ENCODE assay signal across 13 cellular contexts in genomic region chr3:63908081-63908736, GRCh38. TPM values are rescaled to one million over a fixed set of nuclear protein-coding genes. Genes with fewer than 3 reads are reported as not detected.
DNase-seq lines count a peak whose midpoint lies in the region; ATAC-seq and TF ChIP-seq lines count a peak whose summit lies in the region.
"Had no signal": no experiment of that assay in that cellular context is flagged by ENCODE, and none has a peak within 500 bp of the region (broad histone marks: within the 10 kb centered on the region; RNA-seq: fewer than 3 reads in every experiment).

No MANE protein-coding gene starts in this region.

- peaks cover 32% of the 10 kb centered on the region for H3K4me1 Mint-ChIP-seq in stimulated activated memory B cell treated with anti-CD40 and anti-IgM and Interleukin-4, amounts not matched to agents 10 μg/mL and 1 μg/mL and 100 μg/mL, for 72 hours
- H3K4me1 Mint-ChIP-seq in activated naive CD4-positive, alpha-beta T cell treated with anti-CD3 and anti-CD28 coated beads, Interleukin-2, amount 10 ng/mL, durations not matched to agents 7 days and 5 days: peaks cover 27% of the 10 kb centered on the region

- H3K9me2 ChIP-seq in PC-9 (ENCODE audit: insufficient read depth): no peaks in the 10 kb centered on the region

- no peaks in the 10 kb centered on the region for H4K20me1 ChIP-seq in PC-9 (ENCODE audit: insufficient read depth)

- CTCF ChIA-PET in RWPE1 (lab: Yijun Ruan, JAX) (no interaction called here), PC-9 (lab: Charles Lee) (no interaction called here)
- CTCF ChIA-PET in activated naive CD4-positive, alpha-beta T cell treated with anti-CD3 and anti-CD28 coated beads, Interleukin-2, amount 10 ng/mL, durations not matched to agents 7 days and 5 days (lab: Charles Lee): no interaction called here

- H3K4me3 ChIP-seq in cardiac muscle cell (no peak overlapping the region), heart right ventricle (no peak overlapping the region), fibroblast of pulmonary artery (replicated peaks; ENCODE audit: low read depth, low read length) (no peak overlapping the region), PC-9 (no peak overlapping the region)
- H3K4me3 ChIP-seq: SK-N-MC had no signal

- BruUV-seq in PC-9 (replicated peaks; lab: Mats Ljungman, UMichigan): no TSS peak

- H3K79me2 ChIP-seq in PC-9 (ENCODE audit: low read depth): peaks cover 2% of the 10 kb centered on the region; the same call in 1 of the 2 replicates

- DNase-seq in cardiac muscle cell (ENCODE audit: low read depth in 1 of 2, low spot score in 1 of 2) (peak; percentile 53 to 59), heart right ventricle (no peak), RWPE1 (ENCODE audit: low spot score) (no peak), fibroblast of pulmonary artery (ENCODE audit: low read depth) (peak; percentile 52), PC-9 (no peak)
- DNase-seq in activated naive CD4-positive, alpha-beta T cell treated with anti-CD3 and anti-CD28 coated beads, Interleukin-2, amount 10 ng/mL, durations not matched to agents 7 days and 5 days: no peak
- DNase-seq: activated CD8-positive, alpha-beta memory T cell treated with anti-CD3 and anti-CD28 coated beads, Interleukin-2, amount 10 ng/mL, durations not matched to agents 7 days and 5 days; cortex of kidney; NCI-H1417 had no signal

- H3K4me1 ChIP-seq in cardiac muscle cell (ENCODE audit: low read depth) (peaks cover 11% of the 10 kb centered on the region), heart right ventricle (peaks cover 4 to 33% (median 22%) of the 10 kb centered on the region in 9 donors), PC-9 (replicated peaks; ENCODE audit: insufficient read depth) (peaks cover 10% of the 10 kb centered on the region)

- H3K27ac Mint-ChIP-seq in stimulated activated memory B cell treated with anti-CD40 and anti-IgM and Interleukin-4, amounts not matched to agents 10 μg/mL and 1 μg/mL and 100 μg/mL, for 72 hours: peak overlapping the region; percentile 26
- H3K27ac Mint-ChIP-seq in activated naive CD4-positive, alpha-beta T cell treated with anti-CD3 and anti-CD28 coated beads, Interleukin-2, amount 10 ng/mL, durations not matched to agents 7 days and 5 days: no peak overlapping the region
- H3K27ac Mint-ChIP-seq: activated CD8-positive, alpha-beta memory T cell treated with anti-CD3 and anti-CD28 coated beads, Interleukin-2, amount 10 ng/mL, durations not matched to agents 7 days and 5 days had no signal

- H3K27me3 Mint-ChIP-seq in stimulated activated memory B cell treated with anti-CD40 and anti-IgM and Interleukin-4, amounts not matched to agents 10 μg/mL and 1 μg/mL and 100 μg/mL, for 72 hours: no peaks in the 10 kb centered on the region
- H3K27me3 Mint-ChIP-seq in activated naive CD4-positive, alpha-beta T cell treated with anti-CD3 and anti-CD28 coated beads, Interleukin-2, amount 10 ng/mL, durations not matched to agents 7 days and 5 days: no peaks in the 10 kb centered on the region
- H3K27me3 Mint-ChIP-seq: activated CD8-positive, alpha-beta memory T cell treated with anti-CD3 and anti-CD28 coated beads, Interleukin-2, amount 10 ng/mL, durations not matched to agents 7 days and 5 days had no signal

- peaks cover 12% of the 10 kb centered on the region for H3K36me3 Mint-ChIP-seq in stimulated activated memory B cell treated with anti-CD40 and anti-IgM and Interleukin-4, amounts not matched to agents 10 μg/mL and 1 μg/mL and 100 μg/mL, for 72 hours
- peaks cover 10% of the 10 kb centered on the region for H3K36me3 Mint-ChIP-seq in activated naive CD4-positive, alpha-beta T cell treated with anti-CD3 and anti-CD28 coated beads, Interleukin-2, amount 10 ng/mL, durations not matched to agents 7 days and 5 days

- ATAC-seq in heart right ventricle (no peak), GM19395 (IDR thresholded peaks at IDR 0.05; ENCODE audit: unreplicated experiment) (no peak)
- ATAC-seq in stimulated activated memory B cell treated with anti-CD40 and anti-IgM and Interleukin-4, amounts not matched to agents 10 μg/mL and 1 μg/mL and 100 μg/mL, for 72 hours: no peak
- ATAC-seq: activated CD8-positive, alpha-beta memory T cell treated with anti-CD3 and anti-CD28 coated beads, Interleukin-2, amount 10 ng/mL, durations not matched to agents 7 days and 5 days had no signal

- H3K9me3 ChIP-seq in cardiac muscle cell (ENCODE audit: low read depth) (no peaks in the 10 kb centered on the region), heart right ventricle (no peaks in the 10 kb centered on the region), PC-9 (ENCODE audit: insufficient read depth, low read depth) (no peaks in the 10 kb centered on the region)

- POLR2A ChIA-PET in RWPE1 (lab: Yijun Ruan, JAX; ENCODE audit: low non-redundant PET): no interaction called here
- POLR2A ChIA-PET in PC-9 (lab: Charles Lee; ENCODE audit: unreplicated experiment): interaction anchor here (0.6 kb wide), 1 partner anchor 1884 kb away, joined by 3 read pairs; no protein-coding TSS in a partner anchor

- H3K36me3 ChIP-seq in cardiac muscle cell (no peaks in the 10 kb centered on the region), heart right ventricle (peaks cover 0 to 19% (median 0%) of the 10 kb centered on the region in 9 donors), PC-9 (ENCODE audit: low read depth) (no peaks in the 10 kb centered on the region)

- no peak overlapping the region for H2AFZ ChIP-seq in PC-9

- 44 to 53% methylated on average over 2 of the region's 2 CpGs for WGBS in heart right ventricle, 2 donors

- peak; percentile 48 for TF ChIP-seq CTCF in cardiac muscle cell (IDR thresholded peaks at IDR 0.05; ENCODE audit: low read depth, low read length)
- peak in 4 of 9 donors; percentile 27 to 55 (median 43) for TF ChIP-seq CTCF in heart right ventricle (IDR thresholded peaks at IDR 0.05)
- peak; percentile 13; the same call in 1 of the 2 replicates for TF ChIP-seq CTCF in RWPE1 (conservative IDR thresholded peaks at IDR 0.05; ENCODE audit: low read depth)
- TF ChIP-seq CTCF in fibroblast of pulmonary artery (IDR thresholded peaks at IDR 0.05; ENCODE audit: low read length, missing control alignments): peak; percentile 58
- TF ChIP-seq CTCF in PC-9 (conservative IDR thresholded peaks at IDR 0.05): no peak

- H3F3A ChIP-seq in PC-9 (ENCODE audit: insufficient read depth, low read depth): no peaks in the 10 kb centered on the region

- intact Hi-C loops in heart right ventricle (cut with DNase I): loop anchor here in 3 of 10 donors (5.0 kb wide), 3 partner anchors 36 to 46 kb away; partner anchors contain the start of genes ATXN7 (in 1 of the 3) and THOC7 (in 1 of the 3)
- intact Hi-C loops in PC-9 (cut with micrococcal nuclease; ENCODE audit: unreplicated experiment): no loop called here

- no peak overlapping the region for H3K4me2 ChIP-seq in PC-9

- H3K27me3 ChIP-seq in cardiac muscle cell: no peaks in the 10 kb centered on the region
- no peaks in the 10 kb centered on the region for H3K27me3 ChIP-seq in heart right ventricle
- H3K27me3 ChIP-seq in PC-9 (ENCODE audit: insufficient read depth, low read depth): no peaks in the 10 kb centered on the region

- H3K9me3 Mint-ChIP-seq in stimulated activated memory B cell treated with anti-CD40 and anti-IgM and Interleukin-4, amounts not matched to agents 10 μg/mL and 1 μg/mL and 100 μg/mL, for 72 hours: no peaks in the 10 kb centered on the region
- H3K9me3 Mint-ChIP-seq in activated naive CD4-positive, alpha-beta T cell treated with anti-CD3 and anti-CD28 coated beads, Interleukin-2, amount 10 ng/mL, durations not matched to agents 7 days and 5 days: no peaks in the 10 kb centered on the region

- no peak overlapping the region for H3K4me3 Mint-ChIP-seq in stimulated activated memory B cell treated with anti-CD40 and anti-IgM and Interleukin-4, amounts not matched to agents 10 μg/mL and 1 μg/mL and 100 μg/mL, for 72 hours
- no peak overlapping the region for H3K4me3 Mint-ChIP-seq in activated naive CD4-positive, alpha-beta T cell treated with anti-CD3 and anti-CD28 coated beads, Interleukin-2, amount 10 ng/mL, durations not matched to agents 7 days and 5 days
- H3K4me3 Mint-ChIP-seq: activated CD8-positive, alpha-beta memory T cell treated with anti-CD3 and anti-CD28 coated beads, Interleukin-2, amount 10 ng/mL, durations not matched to agents 7 days and 5 days had no signal

- H3K27ac ChIP-seq in cardiac muscle cell: no peak overlapping the region
- peak overlapping the region in 1 of 10 donors; percentile 20 for H3K27ac ChIP-seq in heart right ventricle
- H3K27ac ChIP-seq in RWPE1: no peak overlapping the region
- H3K27ac ChIP-seq in PC-9: no peak overlapping the region
- H3K27ac ChIP-seq: SK-N-MC had no signal

RNA-seq across cellular contexts. Expression of gene SCAANT1, which starts 4.0 kb away (rescaled TPM):
- total RNA-seq in cardiac muscle cell: not detected in 2 replicates
- polyA plus RNA-seq in cardiac muscle cell: 2.0 TPM in 1 of 2 replicates, not detected in the other
- total RNA-seq in heart right ventricle: not detected
- polyA plus RNA-seq in heart right ventricle: not detected
- total RNA-seq in PC-9 (2021): not detected in 2 replicates
- total RNA-seq: H4 had no signal

RNA-seq across cellular contexts. Expression of gene ATXN7, which starts 44.5 kb away (rescaled TPM):
- total RNA-seq in cardiac muscle cell (7.2 and 8.2 TPM in 2 replicates), heart right ventricle (10 to 100 TPM; 13.3 to 31.0 (median 22.4) TPM), PC-9 (2021) (27.7 and 28.8 TPM in 2 replicates)
- polyA plus RNA-seq in cardiac muscle cell (6.2 and 8.3 TPM in 2 replicates), heart right ventricle (1 to 10 TPM; 1.7 to 5.0 TPM)

RNA-seq across cellular contexts. Expression of gene THOC7, which starts 44.6 kb away (rescaled TPM):
- 49.1 and 58.8 TPM in 2 replicates for total RNA-seq in cardiac muscle cell
- 98.5 and 115 TPM in 2 replicates for polyA plus RNA-seq in cardiac muscle cell
- total RNA-seq in heart right ventricle: 10 to 100 TPM; 71.3 to 97.8 (median 79.4) TPM
- 100 to 1,000 TPM in 1 of 2 donors, 10 to 100 TPM in 1; 75.2 to 204 TPM for polyA plus RNA-seq in heart right ventricle
- 94.3 and 104 TPM in 2 replicates for total RNA-seq in PC-9 (2021)

Comparison
In these comparisons a context has a peak if more than half of its experiments do, and no peak if none do; other contexts are left out.
1. DNase-seq: peak in cardiac muscle cell (2 of 2) and fibroblast of pulmonary artery (single experiment); none in heart right ventricle (0 of 2), RWPE1 (single experiment), PC-9 (0 of 2) and activated naive CD4-positive, alpha-beta T cell treated with anti-CD3 and anti-CD28 coated beads, Interleukin-2, amount 10 ng/mL, durations not matched to agents 7 days and 5 days (single experiment).